ENCODE assay signal across 18 cellular contexts in the genomic region with DNA sequence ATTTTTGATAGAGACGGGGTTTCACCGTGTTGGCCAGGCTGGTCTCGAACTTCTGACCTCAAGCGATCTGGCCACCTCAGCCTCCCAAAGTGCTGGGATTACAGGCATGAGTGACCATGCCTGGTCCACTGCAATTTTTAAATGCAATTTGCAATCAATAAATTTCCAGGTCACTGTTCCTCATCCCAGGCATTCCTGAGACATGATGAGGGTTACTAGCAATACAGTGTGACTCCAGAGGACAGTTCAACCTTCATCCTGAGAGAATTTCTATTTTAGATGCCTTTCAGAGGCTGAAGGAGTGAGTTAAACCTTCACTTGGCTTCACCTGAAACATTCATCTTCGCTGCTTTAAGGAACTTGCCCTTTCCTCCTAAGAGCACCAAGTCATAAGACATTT.
"Had no signal": no experiment of that assay in that cellular context is flagged by ENCODE, and none has a peak within 500 bp of the region (broad histone marks: within the 10 kb centered on the region; RNA-seq: fewer than 3 reads in every experiment).

No MANE protein-coding gene starts in this region.

- FAIRE-seq: pancreas had no signal

- H3K27ac ChIP-seq: coronary artery, gastrocnemius medialis, heart left ventricle, pancreas, stomach had no signal

- H3K4me3 ChIP-seq: coronary artery, gastrocnemius medialis, heart left ventricle, pancreas, stomach had no signal

- H3K9me3 ChIP-seq: gastrocnemius medialis, heart left ventricle, pancreas, stomach had no signal

- H3K36me3 Mint-ChIP-seq: activated naive CD4-positive, alpha-beta T cell treated with anti-CD3 and anti-CD28 coated beads, Interleukin-2, amount 10 ng/mL, durations not matched to agents 7 days and 5 days; immature natural killer cell; natural killer cell; stimulated activated effector memory CD8-positive, alpha-beta T cell treated with anti-CD3 and anti-CD28 coated beads, Interleukin-12 subunit alpha, Interleukin-12 subunit beta, amount 100 ng/mL, for 72 hours; type B pancreatic cell had no signal

- H3K4me1 Mint-ChIP-seq: activated CD4-positive, alpha-beta T cell treated with anti-CD3 and anti-CD28 coated beads, Interleukin-2, amount 10 ng/mL, durations not matched to agents 7 days and 5 days; activated naive CD4-positive, alpha-beta T cell treated with anti-CD3 and anti-CD28 coated beads, Interleukin-2, amount 10 ng/mL, durations not matched to agents 7 days and 5 days; central memory CD8-positive, alpha-beta T cell; stimulated activated effector memory CD8-positive, alpha-beta T cell treated with anti-CD3 and anti-CD28 coated beads, Interleukin-12 subunit alpha, Interleukin-12 subunit beta, amount 100 ng/mL, for 72 hours had no signal

- H3K27me3 ChIP-seq: gastrocnemius medialis, heart left ventricle, pancreas, stomach had no signal

- H3K9me3 Mint-ChIP-seq: activated CD4-positive, alpha-beta T cell treated with anti-CD3 and anti-CD28 coated beads, Interleukin-2, amount 10 ng/mL, durations not matched to agents 7 days and 5 days; activated naive CD4-positive, alpha-beta T cell treated with anti-CD3 and anti-CD28 coated beads, Interleukin-2, amount 10 ng/mL, durations not matched to agents 7 days and 5 days; activated naive CD8-positive, alpha-beta T cell treated with anti-CD3 and anti-CD28 coated beads, Interleukin-2, amount 50 U/mL, for 24 hours; activated T-cell treated with anti-CD3 and anti-CD28 coated beads, Interleukin-2, amount 50 U/mL, for 4 hours; central memory CD8-positive, alpha-beta T cell; immature natural killer cell; natural killer cell; stimulated activated effector memory CD8-positive, alpha-beta T cell treated with anti-CD3 and anti-CD28 coated beads, Interleukin-12 subunit alpha, Interleukin-12 subunit beta, amount 100 ng/mL, for 72 hours; type B pancreatic cell had no signal

- H3K4me1 ChIP-seq: gastrocnemius medialis, pancreas had no signal

- DNase-seq: activated CD4-positive, alpha-beta T cell treated with anti-CD3 and anti-CD28 coated beads, Interleukin-2, amount 10 ng/mL, durations not matched to agents 7 days and 5 days; activated CD8-positive, alpha-beta T cell treated with anti-CD3 and anti-CD28 coated beads, Interleukin-2, amount 10 ng/mL, durations not matched to agents 7 days and 5 days; activated effector memory CD4-positive, alpha-beta T cell treated with Interleukin-2 at 50 U/mL for 16 hours; activated naive CD4-positive, alpha-beta T cell treated with anti-CD3 and anti-CD28 coated beads, Interleukin-2, amount 10 ng/mL, durations not matched to agents 7 days and 5 days; activated naive CD8-positive, alpha-beta T cell treated with anti-CD3 and anti-CD28 coated beads, Interleukin-2, amount 50 U/mL, for 24 hours; activated T-cell treated with anti-CD3 and anti-CD28 coated beads, Interleukin-2, amount 50 U/mL, for 4 hours; gastrocnemius medialis; heart left ventricle; immature natural killer cell; left cardiac atrium; natural killer cell; pancreas; stimulated activated CD4-positive, alpha-beta T cell treated with anti-CD3 and anti-CD28 coated beads, Interleukin-4, amount 100 ng/mL, for 24 hours; stomach had no signal

- H3K36me3 ChIP-seq: gastrocnemius medialis, heart left ventricle, pancreas, stomach had no signal

- H3K27ac Mint-ChIP-seq: activated CD4-positive, alpha-beta T cell treated with anti-CD3 and anti-CD28 coated beads, Interleukin-2, amount 10 ng/mL, durations not matched to agents 7 days and 5 days; activated CD8-positive, alpha-beta T cell treated with anti-CD3 and anti-CD28 coated beads, Interleukin-2, amount 10 ng/mL, durations not matched to agents 7 days and 5 days; activated naive CD4-positive, alpha-beta T cell treated with anti-CD3 and anti-CD28 coated beads, Interleukin-2, amount 10 ng/mL, durations not matched to agents 7 days and 5 days; activated naive CD8-positive, alpha-beta T cell treated with anti-CD3 and anti-CD28 coated beads, Interleukin-2, amount 50 U/mL, for 24 hours; immature natural killer cell; natural killer cell; stimulated activated effector memory CD8-positive, alpha-beta T cell treated with anti-CD3 and anti-CD28 coated beads, Interleukin-12 subunit alpha, Interleukin-12 subunit beta, amount 100 ng/mL, for 72 hours; type B pancreatic cell had no signal

- H3K27me3 Mint-ChIP-seq: activated naive CD8-positive, alpha-beta T cell treated with anti-CD3 and anti-CD28 coated beads, Interleukin-2, amount 50 U/mL, for 24 hours; central memory CD8-positive, alpha-beta T cell had no signal

- H3K4me3 Mint-ChIP-seq: activated CD4-positive, alpha-beta T cell treated with anti-CD3 and anti-CD28 coated beads, Interleukin-2, amount 10 ng/mL, durations not matched to agents 7 days and 5 days; activated CD8-positive, alpha-beta T cell treated with anti-CD3 and anti-CD28 coated beads, Interleukin-2, amount 10 ng/mL, durations not matched to agents 7 days and 5 days; activated naive CD4-positive, alpha-beta T cell treated with anti-CD3 and anti-CD28 coated beads, Interleukin-2, amount 10 ng/mL, durations not matched to agents 7 days and 5 days; activated naive CD8-positive, alpha-beta T cell treated with anti-CD3 and anti-CD28 coated beads, Interleukin-2, amount 50 U/mL, for 24 hours; activated T-cell treated with anti-CD3 and anti-CD28 coated beads, Interleukin-2, amount 50 U/mL, for 4 hours; central memory CD8-positive, alpha-beta T cell; immature natural killer cell; natural killer cell; stimulated activated effector memory CD8-positive, alpha-beta T cell treated with anti-CD3 and anti-CD28 coated beads, Interleukin-12 subunit alpha, Interleukin-12 subunit beta, amount 100 ng/mL, for 72 hours; type B pancreatic cell had no signal
